1 cellular context compared by ENCODE assay signal in the genomic region with DNA sequence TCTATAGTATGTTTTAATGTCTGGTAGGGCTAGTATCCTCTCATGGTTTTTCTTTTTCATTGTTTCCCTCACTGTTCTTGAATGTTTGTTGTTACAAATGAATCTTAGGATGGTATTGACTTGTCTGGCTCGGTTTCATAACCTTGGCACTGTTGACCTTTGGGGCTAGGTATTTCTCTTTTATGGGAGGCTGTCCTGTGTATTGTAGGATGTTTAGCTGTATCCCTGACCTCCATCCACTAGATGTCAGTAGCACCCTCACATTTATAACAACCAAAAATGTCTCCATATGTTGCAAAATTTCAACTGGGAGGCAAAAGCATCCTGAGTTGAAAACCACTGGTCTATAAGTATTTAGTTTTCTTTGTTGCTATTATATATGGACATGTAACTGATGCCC.
TF ChIP-seq lines count a peak whose summit lies in the region.

No MANE protein-coding gene starts in this region.

TF ChIP-seq in HepG2, 621 proteins besides CTCF, POLR2A, EP300 and RAD21 (continued from another document and continues in another):
- TF ChIP-seq, protein P1, sequence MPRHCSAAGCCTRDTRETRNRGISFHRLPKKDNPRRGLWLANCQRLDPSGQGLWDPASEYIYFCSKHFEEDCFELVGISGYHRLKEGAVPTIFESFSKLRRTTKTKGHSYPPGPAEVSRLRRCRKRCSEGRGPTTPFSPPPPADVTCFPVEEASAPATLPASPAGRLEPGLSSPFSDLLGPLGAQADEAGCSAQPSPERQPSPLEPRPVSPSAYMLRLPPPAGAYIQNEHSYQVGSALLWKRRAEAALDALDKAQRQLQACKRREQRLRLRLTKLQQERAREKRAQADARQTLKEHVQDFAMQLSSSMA (CRISPR knock-in tag; IDR thresholded peaks at IDR 0.05) = no peak
- TF ChIP-seq GZF1 (CRISPR knock-in tag; IDR thresholded peaks at IDR 0.05) = no peak
- no peak for TF ChIP-seq ZNF207 (IDR thresholded peaks at IDR 0.05; ENCODE audit: borderline replicate concordance)
- TF ChIP-seq CEBPB (IDR thresholded peaks at IDR 0.05; ENCODE audit: borderline replicate concordance, low read depth, low read length) = peak; percentile 83; the same call in 1 of the 2 replicates
- TF ChIP-seq POGZ (CRISPR knock-in tag; IDR thresholded peaks at IDR 0.05) = peak; percentile 94
- TF ChIP-seq FOSL2 (CRISPR knock-in tag; IDR thresholded peaks at IDR 0.05) = no peak
- no peak for TF ChIP-seq KLF15 (CRISPR knock-in tag; IDR thresholded peaks at IDR 0.05; ENCODE audit: borderline replicate concordance)
- TF ChIP-seq TGIF2 (CRISPR knock-in tag; IDR thresholded peaks at IDR 0.05) = no peak
- TF ChIP-seq, protein P2, sequence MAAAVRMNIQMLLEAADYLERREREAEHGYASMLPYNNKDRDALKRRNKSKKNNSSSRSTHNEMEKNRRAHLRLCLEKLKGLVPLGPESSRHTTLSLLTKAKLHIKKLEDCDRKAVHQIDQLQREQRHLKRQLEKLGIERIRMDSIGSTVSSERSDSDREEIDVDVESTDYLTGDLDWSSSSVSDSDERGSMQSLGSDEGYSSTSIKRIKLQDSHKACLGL (CRISPR knock-in tag; IDR thresholded peaks at IDR 0.05) = no peak
- TF ChIP-seq, protein P3, sequence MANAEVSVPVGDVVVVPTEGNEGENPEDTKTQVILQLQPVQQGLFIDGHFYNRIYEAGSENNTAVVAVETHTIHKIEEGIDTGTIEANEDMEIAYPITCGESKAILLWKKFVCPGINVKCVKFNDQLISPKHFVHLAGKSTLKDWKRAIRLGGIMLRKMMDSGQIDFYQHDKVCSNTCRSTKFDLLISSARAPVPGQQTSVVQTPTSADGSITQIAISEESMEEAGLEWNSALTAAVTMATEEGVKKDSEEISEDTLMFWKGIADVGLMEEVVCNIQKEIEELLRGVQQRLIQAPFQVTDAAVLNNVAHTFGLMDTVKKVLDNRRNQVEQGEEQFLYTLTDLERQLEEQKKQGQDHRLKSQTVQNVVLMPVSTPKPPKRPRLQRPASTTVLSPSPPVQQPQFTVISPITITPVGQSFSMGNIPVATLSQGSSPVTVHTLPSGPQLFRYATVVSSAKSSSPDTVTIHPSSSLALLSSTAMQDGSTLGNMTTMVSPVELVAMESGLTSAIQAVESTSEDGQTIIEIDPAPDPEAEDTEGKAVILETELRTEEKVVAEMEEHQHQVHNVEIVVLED (CRISPR knock-in tag; IDR thresholded peaks at IDR 0.05; ENCODE audit: borderline replicate concordance) = no peak
- no peak for TF ChIP-seq RFXANK (CRISPR knock-in tag; IDR thresholded peaks at IDR 0.05)
- no peak for TF ChIP-seq HES4 (CRISPR knock-in tag; IDR thresholded peaks at IDR 0.05; ENCODE audit: borderline replicate concordance)
- TF ChIP-seq, protein P4, sequence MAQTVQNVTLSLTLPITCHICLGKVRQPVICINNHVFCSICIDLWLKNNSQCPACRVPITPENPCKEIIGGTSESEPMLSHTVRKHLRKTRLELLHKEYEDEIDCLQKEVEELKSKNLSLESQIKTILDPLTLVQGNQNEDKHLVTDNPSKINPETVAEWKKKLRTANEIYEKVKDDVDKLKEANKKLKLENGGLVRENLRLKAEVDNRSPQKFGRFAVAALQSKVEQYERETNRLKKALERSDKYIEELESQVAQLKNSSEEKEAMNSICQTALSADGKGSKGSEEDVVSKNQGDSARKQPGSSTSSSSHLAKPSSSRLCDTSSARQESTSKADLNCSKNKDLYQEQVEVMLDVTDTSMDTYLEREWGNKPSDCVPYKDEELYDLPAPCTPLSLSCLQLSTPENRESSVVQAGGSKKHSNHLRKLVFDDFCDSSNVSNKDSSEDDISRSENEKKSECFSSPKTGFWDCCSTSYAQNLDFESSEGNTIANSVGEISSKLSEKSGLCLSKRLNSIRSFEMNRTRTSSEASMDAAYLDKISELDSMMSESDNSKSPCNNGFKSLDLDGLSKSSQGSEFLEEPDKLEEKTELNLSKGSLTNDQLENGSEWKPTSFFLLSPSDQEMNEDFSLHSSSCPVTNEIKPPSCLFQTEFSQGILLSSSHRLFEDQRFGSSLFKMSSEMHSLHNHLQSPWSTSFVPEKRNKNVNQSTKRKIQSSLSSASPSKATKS (CRISPR knock-in tag; IDR thresholded peaks at IDR 0.05) = no peak
- TF ChIP-seq, protein P5, sequence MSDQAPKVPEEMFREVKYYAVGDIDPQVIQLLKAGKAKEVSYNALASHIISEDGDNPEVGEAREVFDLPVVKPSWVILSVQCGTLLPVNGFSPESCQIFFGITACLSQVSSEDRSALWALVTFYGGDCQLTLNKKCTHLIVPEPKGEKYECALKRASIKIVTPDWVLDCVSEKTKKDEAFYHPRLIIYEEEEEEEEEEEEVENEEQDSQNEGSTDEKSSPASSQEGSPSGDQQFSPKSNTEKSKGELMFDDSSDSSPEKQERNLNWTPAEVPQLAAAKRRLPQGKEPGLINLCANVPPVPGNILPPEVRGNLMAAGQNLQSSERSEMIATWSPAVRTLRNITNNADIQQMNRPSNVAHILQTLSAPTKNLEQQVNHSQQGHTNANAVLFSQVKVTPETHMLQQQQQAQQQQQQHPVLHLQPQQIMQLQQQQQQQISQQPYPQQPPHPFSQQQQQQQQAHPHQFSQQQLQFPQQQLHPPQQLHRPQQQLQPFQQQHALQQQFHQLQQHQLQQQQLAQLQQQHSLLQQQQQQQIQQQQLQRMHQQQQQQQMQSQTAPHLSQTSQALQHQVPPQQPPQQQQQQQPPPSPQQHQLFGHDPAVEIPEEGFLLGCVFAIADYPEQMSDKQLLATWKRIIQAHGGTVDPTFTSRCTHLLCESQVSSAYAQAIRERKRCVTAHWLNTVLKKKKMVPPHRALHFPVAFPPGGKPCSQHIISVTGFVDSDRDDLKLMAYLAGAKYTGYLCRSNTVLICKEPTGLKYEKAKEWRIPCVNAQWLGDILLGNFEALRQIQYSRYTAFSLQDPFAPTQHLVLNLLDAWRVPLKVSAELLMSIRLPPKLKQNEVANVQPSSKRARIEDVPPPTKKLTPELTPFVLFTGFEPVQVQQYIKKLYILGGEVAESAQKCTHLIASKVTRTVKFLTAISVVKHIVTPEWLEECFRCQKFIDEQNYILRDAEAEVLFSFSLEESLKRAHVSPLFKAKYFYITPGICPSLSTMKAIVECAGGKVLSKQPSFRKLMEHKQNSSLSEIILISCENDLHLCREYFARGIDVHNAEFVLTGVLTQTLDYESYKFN (CRISPR knock-in tag; conservative IDR thresholded peaks at IDR 0.05) = peak; percentile 53
- peak; percentile 82 for TF ChIP-seq FOXK2 (IDR thresholded peaks at IDR 0.05)
- TF ChIP-seq ZNF101 (CRISPR knock-in tag; IDR thresholded peaks at IDR 0.05; ENCODE audit: borderline replicate concordance, low read depth) = no peak
- TF ChIP-seq, protein P6, sequence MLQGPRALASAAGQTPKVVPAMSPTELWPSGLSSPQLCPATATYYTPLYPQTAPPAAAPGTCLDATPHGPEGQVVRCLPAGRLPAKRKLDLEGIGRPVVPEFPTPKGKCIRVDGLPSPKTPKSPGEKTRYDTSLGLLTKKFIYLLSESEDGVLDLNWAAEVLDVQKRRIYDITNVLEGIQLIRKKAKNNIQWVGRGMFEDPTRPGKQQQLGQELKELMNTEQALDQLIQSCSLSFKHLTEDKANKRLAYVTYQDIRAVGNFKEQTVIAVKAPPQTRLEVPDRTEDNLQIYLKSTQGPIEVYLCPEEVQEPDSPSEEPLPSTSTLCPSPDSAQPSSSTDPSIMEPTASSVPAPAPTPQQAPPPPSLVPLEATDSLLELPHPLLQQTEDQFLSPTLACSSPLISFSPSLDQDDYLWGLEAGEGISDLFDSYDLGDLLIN (CRISPR knock-in tag; IDR thresholded peaks at IDR 0.05; ENCODE audit: borderline replicate concordance) = no peak
- TF ChIP-seq RXRA (CRISPR knock-in tag; IDR thresholded peaks at IDR 0.05) = no peak
- TF ChIP-seq, protein P7, sequence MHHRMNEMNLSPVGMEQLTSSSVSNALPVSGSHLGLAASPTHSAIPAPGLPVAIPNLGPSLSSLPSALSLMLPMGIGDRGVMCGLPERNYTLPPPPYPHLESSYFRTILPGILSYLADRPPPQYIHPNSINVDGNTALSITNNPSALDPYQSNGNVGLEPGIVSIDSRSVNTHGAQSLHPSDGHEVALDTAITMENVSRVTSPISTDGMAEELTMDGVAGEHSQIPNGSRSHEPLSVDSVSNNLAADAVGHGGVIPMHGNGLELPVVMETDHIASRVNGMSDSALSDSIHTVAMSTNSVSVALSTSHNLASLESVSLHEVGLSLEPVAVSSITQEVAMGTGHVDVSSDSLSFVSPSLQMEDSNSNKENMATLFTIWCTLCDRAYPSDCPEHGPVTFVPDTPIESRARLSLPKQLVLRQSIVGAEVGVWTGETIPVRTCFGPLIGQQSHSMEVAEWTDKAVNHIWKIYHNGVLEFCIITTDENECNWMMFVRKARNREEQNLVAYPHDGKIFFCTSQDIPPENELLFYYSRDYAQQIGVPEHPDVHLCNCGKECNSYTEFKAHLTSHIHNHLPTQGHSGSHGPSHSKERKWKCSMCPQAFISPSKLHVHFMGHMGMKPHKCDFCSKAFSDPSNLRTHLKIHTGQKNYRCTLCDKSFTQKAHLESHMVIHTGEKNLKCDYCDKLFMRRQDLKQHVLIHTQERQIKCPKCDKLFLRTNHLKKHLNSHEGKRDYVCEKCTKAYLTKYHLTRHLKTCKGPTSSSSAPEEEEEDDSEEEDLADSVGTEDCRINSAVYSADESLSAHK (CRISPR knock-in tag; IDR thresholded peaks at IDR 0.05; ENCODE audit: borderline replicate concordance) = no peak
- TF ChIP-seq ZNF225 (CRISPR knock-in tag; IDR thresholded peaks at IDR 0.05) = no peak
- no peak for TF ChIP-seq SMAD9 (CRISPR knock-in tag; IDR thresholded peaks at IDR 0.05)
- TF ChIP-seq HMG20A (CRISPR knock-in tag; IDR thresholded peaks at IDR 0.05; ENCODE audit: borderline replicate concordance) = peak; percentile 77
- TF ChIP-seq, protein P8, sequence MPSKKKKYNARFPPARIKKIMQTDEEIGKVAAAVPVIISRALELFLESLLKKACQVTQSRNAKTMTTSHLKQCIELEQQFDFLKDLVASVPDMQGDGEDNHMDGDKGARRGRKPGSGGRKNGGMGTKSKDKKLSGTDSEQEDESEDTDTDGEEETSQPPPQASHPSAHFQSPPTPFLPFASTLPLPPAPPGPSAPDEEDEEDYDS (CRISPR knock-in tag; IDR thresholded peaks at IDR 0.05) = no peak; the same call in 1 of the 2 replicates
- peak; percentile 48 for TF ChIP-seq HNF4A (CRISPR knock-in tag; IDR thresholded peaks at IDR 0.05)
- no peak for TF ChIP-seq JARID2 (CRISPR knock-in tag; IDR thresholded peaks at IDR 0.05; ENCODE audit: insufficient replicate concordance)
- TF ChIP-seq GATA4 (IDR thresholded peaks at IDR 0.05; ENCODE audit: borderline replicate concordance, low read depth) = no peak
- no peak for TF ChIP-seq ZNF547 (CRISPR knock-in tag; IDR thresholded peaks at IDR 0.05)
- TF ChIP-seq KMT2B (CRISPR knock-in tag; IDR thresholded peaks at IDR 0.05) = no peak
- TF ChIP-seq ZBTB21 (CRISPR knock-in tag; IDR thresholded peaks at IDR 0.05) = no peak
- no peak for TF ChIP-seq KDM2A (CRISPR knock-in tag; IDR thresholded peaks at IDR 0.05; ENCODE audit: borderline replicate concordance, low read depth)
- TF ChIP-seq, protein P9, sequence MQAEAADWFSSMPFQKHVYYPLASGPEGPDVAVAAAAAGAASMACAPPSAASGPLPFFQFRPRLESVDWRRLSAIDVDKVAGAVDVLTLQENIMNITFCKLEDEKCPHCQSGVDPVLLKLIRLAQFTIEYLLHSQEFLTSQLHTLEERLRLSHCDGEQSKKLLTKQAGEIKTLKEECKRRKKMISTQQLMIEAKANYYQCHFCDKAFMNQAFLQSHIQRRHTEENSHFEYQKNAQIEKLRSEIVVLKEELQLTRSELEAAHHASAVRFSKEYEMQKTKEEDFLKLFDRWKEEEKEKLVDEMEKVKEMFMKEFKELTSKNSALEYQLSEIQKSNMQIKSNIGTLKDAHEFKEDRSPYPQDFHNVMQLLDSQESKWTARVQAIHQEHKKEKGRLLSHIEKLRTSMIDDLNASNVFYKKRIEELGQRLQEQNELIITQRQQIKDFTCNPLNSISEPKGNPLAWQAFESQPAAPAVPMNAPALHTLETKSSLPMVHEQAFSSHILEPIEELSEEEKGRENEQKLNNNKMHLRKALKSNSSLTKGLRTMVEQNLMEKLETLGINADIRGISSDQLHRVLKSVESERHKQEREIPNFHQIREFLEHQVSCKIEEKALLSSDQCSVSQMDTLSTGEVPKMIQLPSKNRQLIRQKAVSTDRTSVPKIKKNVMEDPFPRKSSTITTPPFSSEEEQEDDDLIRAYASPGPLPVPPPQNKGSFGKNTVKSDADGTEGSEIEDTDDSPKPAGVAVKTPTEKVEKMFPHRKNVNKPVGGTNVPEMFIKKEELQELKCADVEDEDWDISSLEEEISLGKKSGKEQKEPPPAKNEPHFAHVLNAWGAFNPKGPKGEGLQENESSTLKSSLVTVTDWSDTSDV (CRISPR knock-in tag; IDR thresholded peaks at IDR 0.05) = no peak
- TF ChIP-seq SUZ12 (IDR thresholded peaks at IDR 0.05; ENCODE audit: low read depth, low read length) = no peak
- no peak for TF ChIP-seq SMARCE1 (IDR thresholded peaks at IDR 0.05; ENCODE audit: borderline replicate concordance)
- no peak for TF ChIP-seq ARNT2 (CRISPR knock-in tag; IDR thresholded peaks at IDR 0.05; ENCODE audit: low read depth)
- no peak for TF ChIP-seq CCAR2 (optimal IDR thresholded peaks at IDR 0.05; ENCODE audit: low read depth, low read length)
- TF ChIP-seq, protein P10, sequence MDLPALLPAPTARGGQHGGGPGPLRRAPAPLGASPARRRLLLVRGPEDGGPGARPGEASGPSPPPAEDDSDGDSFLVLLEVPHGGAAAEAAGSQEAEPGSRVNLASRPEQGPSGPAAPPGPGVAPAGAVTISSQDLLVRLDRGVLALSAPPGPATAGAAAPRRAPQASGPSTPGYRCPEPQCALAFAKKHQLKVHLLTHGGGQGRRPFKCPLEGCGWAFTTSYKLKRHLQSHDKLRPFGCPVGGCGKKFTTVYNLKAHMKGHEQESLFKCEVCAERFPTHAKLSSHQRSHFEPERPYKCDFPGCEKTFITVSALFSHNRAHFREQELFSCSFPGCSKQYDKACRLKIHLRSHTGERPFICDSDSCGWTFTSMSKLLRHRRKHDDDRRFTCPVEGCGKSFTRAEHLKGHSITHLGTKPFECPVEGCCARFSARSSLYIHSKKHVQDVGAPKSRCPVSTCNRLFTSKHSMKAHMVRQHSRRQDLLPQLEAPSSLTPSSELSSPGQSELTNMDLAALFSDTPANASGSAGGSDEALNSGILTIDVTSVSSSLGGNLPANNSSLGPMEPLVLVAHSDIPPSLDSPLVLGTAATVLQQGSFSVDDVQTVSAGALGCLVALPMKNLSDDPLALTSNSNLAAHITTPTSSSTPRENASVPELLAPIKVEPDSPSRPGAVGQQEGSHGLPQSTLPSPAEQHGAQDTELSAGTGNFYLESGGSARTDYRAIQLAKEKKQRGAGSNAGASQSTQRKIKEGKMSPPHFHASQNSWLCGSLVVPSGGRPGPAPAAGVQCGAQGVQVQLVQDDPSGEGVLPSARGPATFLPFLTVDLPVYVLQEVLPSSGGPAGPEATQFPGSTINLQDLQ (CRISPR knock-in tag; IDR thresholded peaks at IDR 0.05) = no peak
- no peak; the same call in 1 of the 2 replicates for TF ChIP-seq YEATS2 (CRISPR knock-in tag; IDR thresholded peaks at IDR 0.05; ENCODE audit: borderline replicate concordance)
- no peak for TF ChIP-seq SPEN (CRISPR knock-in tag; IDR thresholded peaks at IDR 0.05; ENCODE audit: low read depth)
- TF ChIP-seq SP1 (IDR thresholded peaks at IDR 0.05) = no peak
- no peak for TF ChIP-seq SP1 (CRISPR knock-in tag; IDR thresholded peaks at IDR 0.05)
- 0 out of 2 replicates have a peak, but pooled peaks have one; percentile 33 for TF ChIP-seq HDAC1 (CRISPR knock-in tag; IDR thresholded peaks at IDR 0.05)
